8 cellular contexts compared by ENCODE assay signal in genomic region chr16:22321340-22322001, GRCh38. TPM values are rescaled to one million over a fixed set of nuclear protein-coding genes. Genes with fewer than 3 reads are reported as not detected.
DNase-seq lines count a peak whose midpoint lies in the region; ATAC-seq, FAIRE-seq and TF ChIP-seq lines count a peak whose summit lies in the region.

No MANE protein-coding gene starts in this region.

- H3K4me1 Mint-ChIP-seq in WTC11 = no peaks in the 10 kb centered on the region

- CTCF ChIA-PET in WTC11 (lab: Charles Lee) = interaction anchor here (0.6 to 1.6 kb wide), 20 partner anchors 8 to 1369 kb away, joined by 3 to 19 read pairs (median 3); partner anchors contain the start of gene LDAF1

- H3K36me3 Mint-ChIP-seq in WTC11 = peaks cover 32% of the 10 kb centered on the region

- H3K27ac Mint-ChIP-seq in WTC11 = peak overlapping the region; percentile 74

- DNase-seq in Right ventricle myocardium inferior (ENCODE audit: missing footprints) (peak; percentile 83), cardiac septum (ENCODE audit: low spot score) (no peak), NCI-H2171 treated with DMSO at 0.1 percent for 48 hours (lab: John Stamatoyannopoulos, UW) (peak; percentile 70), WTC11 (ENCODE audit: low spot score) (peak; percentile 79), bronchial epithelial cell (ENCODE audit: low read depth) (peak; percentile 66), kidney epithelial cell (ENCODE audit: low read depth) (peak; percentile 34)
- peak; percentile 69 to 71 for DNase-seq in stimulated activated CD4-positive, alpha-beta T cell treated with anti-CD3 and anti-CD28 coated beads, Interleukin-2, amount 100 ng/mL, for 24 hours

- TF ChIP-seq CTCF in WTC11 (IDR thresholded peaks at IDR 0.05) (peak; percentile 83), bronchial epithelial cell (IDR thresholded peaks at IDR 0.05; ENCODE audit: insufficient read depth, low read length, severe bottlenecking) (peak; percentile 77), kidney epithelial cell (IDR thresholded peaks at IDR 0.05; ENCODE audit: insufficient read depth, low read length, poor library complexity, severe bottlenecking) (peak; percentile 85)

- H3K27me3 Mint-ChIP-seq in WTC11 (ENCODE audit: low read depth) = no peaks in the 10 kb centered on the region

- POLR2A ChIA-PET in WTC11 (lab: Charles Lee) = no interaction called here

- peak; percentile 54 for ATAC-seq in Right ventricle myocardium inferior
- ATAC-seq in WTC11 = peak; percentile 80
- ATAC-seq in HG03159 (IDR thresholded peaks at IDR 0.05; ENCODE audit: unreplicated experiment) = no peak

- H3K4me3 Mint-ChIP-seq in WTC11 = no peak overlapping the region

- H3K4me3 ChIP-seq in bronchial epithelial cell (ENCODE audit: low read depth, low read length) (no peak overlapping the region), kidney epithelial cell (ENCODE audit: low read depth, low read length) (no peak overlapping the region)

- H3K27me3 ChIP-seq in bronchial epithelial cell (ENCODE audit: control insufficient read depth, insufficient read depth, low read length) (no peaks in the 10 kb centered on the region), kidney epithelial cell (ENCODE audit: control insufficient read depth, insufficient read depth, low read length) (no peaks in the 10 kb centered on the region)

- peak; percentile 82 for FAIRE-seq in bronchial epithelial cell (lab: Jason Lieb, UNC)

- H3K36me3 ChIP-seq in bronchial epithelial cell (ENCODE audit: control insufficient read depth, insufficient read depth, low read length) (peaks cover 53% of the 10 kb centered on the region), kidney epithelial cell (ENCODE audit: control insufficient read depth, insufficient read depth, low read length) (peaks cover 2% of the 10 kb centered on the region)

- intact Hi-C loops in Right ventricle myocardium inferior (cut with DNase I) (no loop called here), cardiac septum (cut with DNase I) (loop anchor here (10.0 kb wide), 1 partner anchor 93 kb away; no protein-coding TSS in a partner anchor)

- no peaks in the 10 kb centered on the region for H3K9me3 Mint-ChIP-seq in WTC11

TF ChIP-seq in WTC11, 78 proteins besides CTCF, POLR2A, EP300 and RAD21:
- TF ChIP-seq MAX (CRISPR knock-in tag; IDR thresholded peaks at IDR 0.05) (peak; percentile 80), PRRX2 (CRISPR knock-in tag; IDR thresholded peaks at IDR 0.05) (no peak), HMGXB4 (CRISPR knock-in tag; IDR thresholded peaks at IDR 0.05) (peak; percentile 26; the same call in 1 of the 2 replicates)

RNA-seq across cellular contexts. Expression of gene POLR3E, which starts 24.3 kb away (rescaled TPM):
- total RNA-seq in Right ventricle myocardium inferior (36.4 TPM), cardiac septum (32.7 TPM), WTC11 (2021) (62.2 to 73.5 TPM (median 68.0 TPM) in 3 replicates), bronchial epithelial cell (60.3 and 77.6 TPM in 2 replicates), kidney epithelial cell (33.1 and 39.4 TPM in 2 replicates)

RNA-seq across cellular contexts. Expression of gene CDR2, which starts 52.9 kb away (rescaled TPM):
- total RNA-seq in Right ventricle myocardium inferior (6.7 TPM), cardiac septum (8.5 TPM), WTC11 (2021) (25.4 to 40.9 TPM (median 29.1 TPM) in 3 replicates), bronchial epithelial cell (16.8 and 25.3 TPM in 2 replicates), kidney epithelial cell (27.0 and 29.6 TPM in 2 replicates)
